Comparison of ENCODE assay signal across 8 cellular contexts in the genomic region with DNA sequence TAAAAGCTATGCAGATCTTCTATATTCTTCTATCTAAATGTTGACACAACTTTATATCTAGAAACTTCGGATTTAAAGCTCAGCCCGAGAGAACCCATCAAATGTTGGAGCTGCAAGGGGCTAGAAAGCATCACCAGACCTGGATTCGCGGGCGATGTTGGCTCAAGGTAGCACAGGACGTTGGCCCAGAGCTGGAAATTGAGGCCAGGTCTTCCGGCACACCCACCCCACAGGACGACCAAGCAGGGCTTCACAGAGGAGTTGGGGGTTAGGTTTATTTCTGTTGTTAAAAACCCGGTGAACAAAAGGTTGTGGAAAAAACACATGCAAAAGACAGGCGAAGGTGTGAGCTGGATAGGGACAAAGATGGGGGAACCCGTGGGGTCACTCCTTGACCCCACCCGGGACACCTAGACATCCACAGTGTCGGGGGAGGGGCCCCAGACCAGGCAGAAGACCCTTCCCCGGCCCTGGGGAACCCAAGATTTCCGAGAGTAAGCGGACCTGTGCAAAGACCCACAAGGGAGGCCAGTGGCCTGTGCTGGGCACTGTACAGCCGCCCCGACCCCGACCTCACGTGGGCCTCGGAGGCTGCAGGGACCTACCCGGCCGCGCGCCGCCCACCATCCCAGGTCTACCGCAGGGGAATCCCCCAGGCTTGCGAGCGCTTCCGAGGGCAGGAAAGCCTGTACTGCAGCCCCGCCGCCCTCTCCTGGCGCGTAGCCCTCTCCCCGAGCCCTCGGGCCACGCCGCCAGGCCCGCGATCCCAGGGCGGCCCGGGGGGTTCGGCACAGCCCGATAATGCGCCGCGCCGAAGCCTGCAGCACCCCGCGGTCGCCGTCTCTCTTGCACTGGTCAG. TPM values are rescaled to one million over a fixed set of nuclear protein-coding genes. Genes with fewer than 3 reads are reported as not detected.
DNase-seq lines count a peak whose midpoint lies in the region; ATAC-seq and TF ChIP-seq lines count a peak whose summit lies in the region.

No MANE protein-coding gene starts in this region.

- POLR2A ChIA-PET in activated B cell treated with CpG ODN at 0.5 μM for 24 hours (lab: Charles Lee), result interaction anchor here (0.6 to 10.5 kb wide), 13 partner anchors 8 to 768 kb away, joined by 3 to 204 read pairs (median 6); a partner anchor contains a TSS

- H3K4me3 ChIP-seq in colonic mucosa, result peak overlapping the region; percentile 85

- CTCF ChIA-PET in activated B cell treated with CpG ODN at 0.5 μM for 24 hours (lab: Charles Lee), result interaction anchor here (0.8 to 2.1 kb wide), 8 partner anchors 8 to 88 kb away, joined by 3 to 12 read pairs (median 4); a partner anchor contains a TSS

- intact Hi-C loops in activated B cell treated with CpG ODN at 0.5 μM for 24 hours (cut with micrococcal nuclease), result loop anchor here (1.0 to 10.0 kb wide), 11 partner anchors 7 to 1017 kb away; a partner anchor contains a TSS
- intact Hi-C loops in colonic mucosa (cut with DNase I), result no loop called here

- H3K27me3 ChIP-seq in colonic mucosa, result no peaks in the 10 kb centered on the region

- peak; percentile 28 for ATAC-seq in HG03095 (IDR thresholded peaks at IDR 0.05; ENCODE audit: unreplicated experiment)
- ATAC-seq in activated B cell treated with CpG ODN at 0.5 μM for 24 hours (ENCODE audit: low read depth), result peak; percentile 20
- ATAC-seq in memory B cell (ENCODE audit: low read depth), result peak; percentile 19

- H3K9ac ChIP-seq in colonic mucosa (ENCODE audit: low read depth in 2 of 2, low read length in 2 of 2), result peak overlapping the region; percentile 70 to 77

- peaks cover 6% of the 10 kb centered on the region for H3K27me3 Mint-ChIP-seq in activated B cell treated with CpG ODN at 0.5 μM for 24 hours
- no peaks in the 10 kb centered on the region for H3K27me3 Mint-ChIP-seq in memory B cell

- TF ChIP-seq CTCF in activated B cell treated with CpG ODN at 0.5 μM for 24 hours (IDR thresholded peaks at IDR 0.05) (no peak), colonic mucosa (IDR thresholded peaks at IDR 0.05) (no peak)

- peaks cover 20% of the 10 kb centered on the region for H3K36me3 Mint-ChIP-seq in activated B cell treated with CpG ODN at 0.5 μM for 24 hours (ENCODE audit: low read depth)
- H3K36me3 Mint-ChIP-seq in memory B cell, result peaks cover 5% of the 10 kb centered on the region

- H3K27ac Mint-ChIP-seq in activated B cell treated with CpG ODN at 0.5 μM for 24 hours (peak overlapping the region; percentile 100), memory B cell (peak overlapping the region; percentile 100)

- H3K36me3 ChIP-seq in colonic mucosa, result no peaks in the 10 kb centered on the region

- H3K27ac ChIP-seq in colonic mucosa, result peak overlapping the region; percentile 90

- H3K9me3 Mint-ChIP-seq in activated B cell treated with CpG ODN at 0.5 μM for 24 hours (no peaks in the 10 kb centered on the region), memory B cell (no peaks in the 10 kb centered on the region)

- H3K4me3 Mint-ChIP-seq in activated B cell treated with CpG ODN at 0.5 μM for 24 hours (peak overlapping the region; percentile 97), memory B cell (peak overlapping the region; percentile 99)

- no peaks in the 10 kb centered on the region for H3K9me3 ChIP-seq in colonic mucosa

- H3K4me1 Mint-ChIP-seq in activated B cell treated with CpG ODN at 0.5 μM for 24 hours, result peaks cover 19% of the 10 kb centered on the region
- peaks cover 16% of the 10 kb centered on the region for H3K4me1 Mint-ChIP-seq in memory B cell

- DNase-seq in NCI-H2171 (lab: John Stamatoyannopoulos, UW) (peak; percentile 76), NCI-H2171 treated with DMSO at 0.1 percent for 48 hours (lab: John Stamatoyannopoulos, UW) (no peak), activated B cell treated with CpG ODN at 0.5 μM for 24 hours (peak; percentile 55), colonic mucosa (peak; percentile 51), memory B cell (ENCODE audit: low spot score in 2 of 2) (peak; percentile 41 to 54), DMS79 treated with DMSO at 0.1 percent for 48 hours (lab: John Stamatoyannopoulos, UW) (no peak)
- peak; percentile 65 to 68 for DNase-seq in stimulated activated CD8-positive, alpha-beta memory T cell treated with anti-CD3 and anti-CD28 coated beads, Interleukin-2, amount 100 ng/mL, for 48 hours (ENCODE audit: low read depth in 2 of 2)

- peaks cover 7% of the 10 kb centered on the region for H3K4me1 ChIP-seq in colonic mucosa

RNA-seq across cellular contexts. Expression of a gene that starts 1.8 kb away (rescaled TPM):
- 14.9 and 15.2 TPM in 2 replicates for total RNA-seq in activated B cell treated with CpG ODN at 0.5 μM for 24 hours
- total RNA-seq in colonic mucosa, result 10 to 100 TPM; 15.1 to 16.8 TPM

RNA-seq across cellular contexts. Expression of a gene that starts 16.9 kb away (rescaled TPM):
- total RNA-seq in activated B cell treated with CpG ODN at 0.5 μM for 24 hours (84.4 and 92.1 TPM in 2 replicates), colonic mucosa (100 to 1,000 TPM in 1 of 2 donors, 10 to 100 TPM in 1; 76.6 to 121 TPM)

RNA-seq across cellular contexts. Expression of a gene that starts 21.8 kb away (rescaled TPM):
- total RNA-seq in activated B cell treated with CpG ODN at 0.5 μM for 24 hours, result 243 and 265 TPM in 2 replicates
- total RNA-seq in colonic mucosa, result 100 to 1,000 TPM; 272 to 331 TPM

RNA-seq across cellular contexts. Expression of a gene that starts 28.8 kb away (rescaled TPM):
- total RNA-seq in activated B cell treated with CpG ODN at 0.5 μM for 24 hours (0.29 and 0.69 TPM in 2 replicates), colonic mucosa (10 to 100 TPM; 20.2 to 43.0 TPM)

RNA-seq across cellular contexts. Expression of a gene that starts 36.9 kb away (rescaled TPM):
- total RNA-seq in activated B cell treated with CpG ODN at 0.5 μM for 24 hours, result 2.2 and 2.6 TPM in 2 replicates
- 10 to 100 TPM in 1 of 2 donors, 1 to 10 TPM in 1; 8.9 to 20.3 TPM for total RNA-seq in colonic mucosa

Comparison
In these comparisons a context has a peak if more than half of its experiments do, and no peak if none do; other contexts are left out.
1. DNase-seq: peak in NCI-H2171 (single experiment), activated B cell treated with CpG ODN at 0.5 μM for 24 hours (single experiment), colonic mucosa (single experiment), memory B cell (2 of 2) and stimulated activated CD8-positive, alpha-beta memory T cell treated with anti-CD3 and anti-CD28 coated beads, Interleukin-2, amount 100 ng/mL, for 48 hours (2 of 2); none in NCI-H2171 treated with DMSO at 0.1 percent for 48 hours (single experiment) and DMS79 treated with DMSO at 0.1 percent for 48 hours (single experiment).
2. Peak in every context shown above with its lines, with median percentiles within 50 percentile points of each other: ATAC-seq.